Comparison of ENCODE assay signal across 22 cellular contexts in the genomic region with DNA sequence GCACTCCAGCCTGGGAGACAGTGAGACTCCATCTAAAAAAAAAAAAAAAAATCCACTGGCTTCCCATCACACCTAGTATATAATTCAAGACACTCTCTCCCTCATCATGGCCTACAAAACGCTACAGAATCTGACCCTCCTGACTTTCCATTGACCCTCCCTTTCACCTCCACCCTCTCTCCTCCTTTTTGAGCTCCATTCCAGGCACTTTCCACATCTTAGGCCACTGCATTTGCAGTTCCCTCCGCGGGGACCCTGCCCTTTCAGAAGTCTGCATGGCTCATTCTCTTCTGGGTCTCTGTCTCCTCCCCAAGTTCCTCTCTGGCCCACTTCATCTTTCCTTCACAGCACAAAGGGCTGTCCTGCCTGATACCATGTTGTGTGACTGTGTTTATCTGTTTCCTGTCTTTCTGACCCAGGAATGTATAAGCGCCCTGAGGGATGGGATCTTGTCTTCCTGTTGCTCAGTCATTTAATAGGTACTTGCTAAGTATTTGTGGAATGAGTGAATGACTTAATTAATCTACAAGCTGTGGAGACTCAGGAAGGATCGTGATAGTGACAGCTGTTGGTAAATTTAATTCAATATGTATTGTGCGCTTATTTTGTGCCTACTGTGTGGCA. TPM values are rescaled to one million over a fixed set of nuclear protein-coding genes. Genes with fewer than 3 reads are reported as not detected.
DNase-seq lines count a peak whose midpoint lies in the region; ATAC-seq, FAIRE-seq and TF ChIP-seq lines count a peak whose summit lies in the region.
"Had no signal": no experiment of that assay in that cellular context is flagged by ENCODE, and none has a peak within 500 bp of the region (broad histone marks: within the 10 kb centered on the region; RNA-seq: fewer than 3 reads in every experiment).

No MANE protein-coding gene starts in this region.

- H3T11ph ChIP-seq in H9 (ENCODE audit: low read length): no peak overlapping the region

- no peak overlapping the region for H3K27ac ChIP-seq in H9 (ENCODE audit: insufficient read length, low read depth, low read length)
- no peak overlapping the region for H3K27ac ChIP-seq in RWPE2 (ENCODE audit: poor library complexity, severe bottlenecking)
- H3K27ac ChIP-seq in keratinocyte (ENCODE audit: control insufficient read depth, insufficient read depth, low read length): no peak overlapping the region
- H3K27ac ChIP-seq in vagina: no peak overlapping the region
- H3K27ac ChIP-seq: epithelial cell of prostate, gastrocnemius medialis, SJSA1, upper lobe of right lung had no signal

- no peak overlapping the region for H2AK5ac ChIP-seq in H9 (ENCODE audit: insufficient read length, low read length)

- no peak overlapping the region for H4K8ac ChIP-seq in H9 (replicated peaks; ENCODE audit: insufficient read length, low read depth, low read length)

- FAIRE-seq in keratinocyte (lab: Jason Lieb, UNC): peak; percentile 29
- FAIRE-seq: GM12878 had no signal

- peaks cover 3% of the 10 kb centered on the region for H4K20me1 ChIP-seq in H9 (ENCODE audit: control insufficient read depth, insufficient read depth, insufficient read length)
- H4K20me1 ChIP-seq in keratinocyte (ENCODE audit: control insufficient read depth, extremely low read depth, insufficient read depth, low read length): no peaks in the 10 kb centered on the region

- TF ChIP-seq CTCF in H9 (conservative IDR thresholded peaks at IDR 0.05) (no peak), RWPE2 (IDR thresholded peaks at IDR 0.05; ENCODE audit: poor library complexity, severe bottlenecking) (no peak), keratinocyte (optimal IDR thresholded peaks at IDR 0.05 in 1 of 3, IDR thresholded peaks at IDR 0.05 in 1 of 3, conservative IDR thresholded peaks at IDR 0.05 in 1 of 3; ENCODE audit: extremely low read depth in 1 of 3, insufficient read depth in 2 of 3, low read length in 3 of 3) (no peak), vagina (IDR thresholded peaks at IDR 0.05) (no peak)

- no peak overlapping the region for H4K91ac ChIP-seq in H9 (ENCODE audit: insufficient read length, low read depth, low read length)

- intact Hi-C loops in vagina (cut with DNase I): loop anchor here (10.0 kb wide), 1 partner anchor 84 kb away; no protein-coding TSS in a partner anchor

- H2BK5ac ChIP-seq in H9 (ENCODE audit: insufficient read length, low read length): no peak overlapping the region

- no peak overlapping the region for H3K18ac ChIP-seq in H9 (ENCODE audit: insufficient read length, low read depth, low read length)

- H3K4me1 ChIP-seq in H9 (ENCODE audit: insufficient read depth, low read length) (peaks cover 4% of the 10 kb centered on the region; the same call in 1 of the 2 replicates), RWPE2 (ENCODE audit: insufficient read depth, poor library complexity, severe bottlenecking) (no peaks in the 10 kb centered on the region), keratinocyte (ENCODE audit: control insufficient read depth, extremely low read depth, insufficient read depth, low read length) (peaks cover 20% of the 10 kb centered on the region), vagina (peaks cover 47% of the 10 kb centered on the region)

- no peak overlapping the region for H3K27ac Mint-ChIP-seq in H9
- H3K27ac Mint-ChIP-seq: activated naive CD4-positive, alpha-beta T cell treated with anti-CD3 and anti-CD28 coated beads for 36 hours; CD8-positive, alpha-beta T cell had no signal

- no peak for TF ChIP-seq POLR2A in vagina (IDR thresholded peaks at IDR 0.05)

- H3K4me3 Mint-ChIP-seq in H9: peak overlapping the region in 1 of 2 experiments; percentile 33; a peak in 2 of 5 replicates

- no peak overlapping the region for H4K5ac ChIP-seq in H9 (ENCODE audit: insufficient read length, low read depth, low read length)

- H3K14ac ChIP-seq in H9 (ENCODE audit: insufficient read depth, low read length): no peak overlapping the region

- H3K36me3 ChIP-seq in RWPE2 (ENCODE audit: low read depth): no peaks in the 10 kb centered on the region
- no peaks in the 10 kb centered on the region for H3K36me3 ChIP-seq in keratinocyte (ENCODE audit: control insufficient read depth in 2 of 2, extremely low read depth in 1 of 2, insufficient read depth in 2 of 2, low read length in 2 of 2)
- H3K36me3 ChIP-seq in vagina: no peaks in the 10 kb centered on the region
- H3K36me3 ChIP-seq: gastrocnemius medialis, SJSA1, upper lobe of right lung had no signal

- DNase-seq in A172 (ENCODE audit: low spot score) (peak; percentile 23), H9 (no peak), RWPE2 (ENCODE audit: low spot score) (no peak), keratinocyte (ENCODE audit: low read depth, low spot score) (peak; percentile 44), NCI-H446 treated with DMSO at 0.1 percent for 48 hours (lab: John Stamatoyannopoulos, UW) (no peak), iPS-NIHi11 (ENCODE audit: low spot score) (no peak), vagina (ENCODE audit: extremely low spot score in 2 of 2) (no peak)
- DNase-seq: activated CD4-positive, alpha-beta T cell treated with anti-CD3 and anti-CD28 coated beads, Interleukin-2, amount 50 U/mL, for 1 hour; CD8-positive, alpha-beta T cell; cortex of kidney; gastrocnemius medialis; GDM1; NCI-H2029 treated with DMSO at 0.1 percent for 48 hours; stimulated activated naive CD4-positive, alpha-beta T cell had no signal

- dilution Hi-C loops in keratinocyte (cut with MboI; ENCODE audit: extremely low pct_ligation_motif_present, low sequenced_read_pairs): no loop called here

- H3K4me1 Mint-ChIP-seq in H9: peaks cover 36 to 56% of the 10 kb centered on the region in 2 experiments

- no peaks in the 10 kb centered on the region; a peak in 1 of 7 replicates for H3K36me3 Mint-ChIP-seq in H9 (ENCODE audit: insufficient read depth in 1 of 3, low read depth in 3 of 3)
- H3K36me3 Mint-ChIP-seq: CD8-positive, alpha-beta T cell had no signal

- no peak overlapping the region for H3K4ac ChIP-seq in H9 (ENCODE audit: low read depth, low read length)

- no peak overlapping the region for H2BK120ac ChIP-seq in H9 (ENCODE audit: low read depth, low read length, poor library complexity, severe bottlenecking)

- no CpG with 5 or more reads among the region's 6 CpGs for WGBS in H9 (ENCODE audit: extremely low coverage, insufficient read length, low lambda C conversion rate)

- H3K79me2 ChIP-seq in H9 (ENCODE audit: insufficient read depth, low read length) (no peaks in the 10 kb centered on the region), keratinocyte (ENCODE audit: control insufficient read depth, insufficient read depth, low read length) (no peaks in the 10 kb centered on the region)

- H3K9ac ChIP-seq in H9 (ENCODE audit: extremely low read depth, insufficient read length, low read length) (no peak overlapping the region), keratinocyte (ENCODE audit: control insufficient read depth, extremely low read depth, insufficient read depth, low read length) (no peak overlapping the region)

- H3K23ac ChIP-seq in H9 (ENCODE audit: insufficient read length, low read depth, low read length): no peak overlapping the region

- H3K4me2 ChIP-seq in H9 (ENCODE audit: insufficient read depth, insufficient read length, low read length): peak overlapping the region; percentile 63
- H3K4me2 ChIP-seq in keratinocyte (ENCODE audit: control insufficient read depth, extremely low read depth, insufficient read depth, low read depth, low read length): peak overlapping the region; percentile 16

- H2BK20ac ChIP-seq in H9 (ENCODE audit: low read depth, low read length, poor library complexity, severe bottlenecking): no peak overlapping the region

- H3K4me3 ChIP-seq in RWPE2 (ENCODE audit: severe bottlenecking) (no peak overlapping the region), keratinocyte (ENCODE audit: control insufficient read depth in 2 of 3, extremely low read depth in 1 of 3, insufficient read depth in 2 of 3, low read depth in 1 of 3, low read length in 3 of 3) (no peak overlapping the region), vagina (no peak overlapping the region)
- H3K4me3 ChIP-seq: GM12878, SJSA1 had no signal

- H3K9me3 Mint-ChIP-seq in H9: peaks cover 0 to 3% of the 10 kb centered on the region in 2 experiments; a peak in 2 of 5 replicates
- H3K9me3 Mint-ChIP-seq: activated naive CD4-positive, alpha-beta T cell treated with anti-CD3 and anti-CD28 coated beads for 36 hours; CD8-positive, alpha-beta T cell had no signal

- H3K9me3 ChIP-seq in H9 (ENCODE audit: control insufficient read depth, low read depth, low read length) (no peaks in the 10 kb centered on the region), RWPE2 (ENCODE audit: severe bottlenecking) (no peaks in the 10 kb centered on the region), keratinocyte (ENCODE audit: control insufficient read depth, low read depth, low read length) (no peaks in the 10 kb centered on the region), vagina (no peaks in the 10 kb centered on the region)
- H3K9me3 ChIP-seq: gastrocnemius medialis, SJSA1, upper lobe of right lung had no signal

- ATAC-seq in RWPE2 (ENCODE audit: low read depth): peak; percentile 40; the same call in 1 of the 3 replicates
- no peak for ATAC-seq in GM21360 (IDR thresholded peaks at IDR 0.05; ENCODE audit: unreplicated experiment)
- ATAC-seq: CD8-positive, alpha-beta T cell; gastrocnemius medialis; GM12878 had no signal

- H3K27me3 ChIP-seq in H9 (ENCODE audit: insufficient read depth, low read length) (peaks cover 62% of the 10 kb centered on the region), RWPE2 (ENCODE audit: insufficient read depth, poor library complexity, severe bottlenecking) (peaks cover 61% of the 10 kb centered on the region), keratinocyte (ENCODE audit: control insufficient read depth, extremely low read depth, insufficient read depth, low read length) (peaks cover 44% of the 10 kb centered on the region), vagina (peaks cover 10% of the 10 kb centered on the region)

- H2AFZ ChIP-seq in H9 (ENCODE audit: low read length): no peak overlapping the region
- H2AFZ ChIP-seq in keratinocyte (ENCODE audit: control insufficient read depth, low read length): peak overlapping the region; percentile 59

- H3K9me1 ChIP-seq in keratinocyte (ENCODE audit: control insufficient read depth, extremely low read depth, insufficient read depth, low read length): no peaks in the 10 kb centered on the region

- no peak overlapping the region for H2BK12ac ChIP-seq in H9 (ENCODE audit: insufficient read length, low read depth, low read length)

- H3K23me2 ChIP-seq in H9 (ENCODE audit: insufficient read length, low read depth, low read length, poor library complexity, severe bottlenecking): peaks cover 21% of the 10 kb centered on the region

- H3K79me1 ChIP-seq in H9 (ENCODE audit: insufficient read depth, low read depth, low read length, poor library complexity, severe bottlenecking): no peaks in the 10 kb centered on the region

- H3K27me3 Mint-ChIP-seq in H9 (ENCODE audit: low read depth): peaks cover 98% of the 10 kb centered on the region

- no peak overlapping the region for H2BK15ac ChIP-seq in H9 (ENCODE audit: low read depth, low read length)

- H3K56ac ChIP-seq in H9 (ENCODE audit: insufficient read length, low read depth, low read length): no peak overlapping the region

RNA-seq across cellular contexts. Expression of gene NCR2, which starts 35.2 kb away (rescaled TPM):
- not detected in 2 replicates for total RNA-seq in A172 (2014; rRNA removed; shearing (Covaris generic))
- total RNA-seq in H9 (2021): not detected in 2 replicates
- polyA plus RNA-seq in keratinocyte: not detected in 3 replicates
- not detected for polyA plus RNA-seq in keratinocyte (2011; ENCODE audit: low read depth)
- not detected in 2 replicates for polyA plus RNA-seq in keratinocyte (2011; cell fraction: cytosol; rRNA removed)
- not detected in 2 replicates for polyA plus RNA-seq in keratinocyte (2011; cell fraction: nucleus; rRNA removed)
- not detected in 2 replicates for polyA plus RNA-seq in keratinocyte (2012; ENCODE audit: low replicate concordance)
- polyA minus RNA-seq in keratinocyte: not detected in 3 replicates
- not detected for polyA minus RNA-seq in keratinocyte (2011; cell fraction: cytosol; rRNA and poly(A)+ RNA removed)
- polyA minus RNA-seq in keratinocyte (2011; cell fraction: nucleus; rRNA and poly(A)+ RNA removed): not detected in 2 replicates
- total RNA-seq in vagina: not detected
- total RNA-seq: activated naive CD4-positive, alpha-beta T cell treated with anti-CD3 and anti-CD28 coated beads for 36 hours; CD8-positive, alpha-beta T cell; gastrocnemius medialis; GM12878; lower leg skin; SJSA1; upper lobe of right lung had no signal
- polyA plus RNA-seq: AG04450 had no signal

Comparison
In these comparisons a context has a peak if more than half of its experiments do, and no peak if none do; other contexts are left out.
1. DNase-seq: peak in A172 (single experiment) and keratinocyte (single experiment); none in H9 (single experiment), RWPE2 (single experiment), NCI-H446 treated with DMSO at 0.1 percent for 48 hours (single experiment), iPS-NIHi11 (single experiment) and vagina (0 of 2).